ENCODE assay signal across 8 cellular contexts in genomic region chr9:35079041-35079425, GRCh38. TPM values are rescaled to one million over a fixed set of nuclear protein-coding genes. Genes with fewer than 3 reads are reported as not detected.
A peak's percentile ranks its signal among the peaks of the same experiment; 100 is the strongest.
DNase-seq lines count a peak whose midpoint lies in the region; ATAC-seq, FAIRE-seq and TF ChIP-seq lines count a peak whose summit lies in the region.

No MANE protein-coding gene starts in this region.

- no peaks in the 10 kb centered on the region for H3K36me3 ChIP-seq in BJ (ENCODE audit: control insufficient read depth, insufficient read depth, low read length)
- peaks cover 4 to 21% of the 10 kb centered on the region in 2 experiments; a peak in 4 of 5 replicates for H3K36me3 ChIP-seq in HepG2 (replicated peaks in 1 of 2; ENCODE audit: control insufficient read depth in 1 of 2, insufficient read depth in 2 of 2, low read length in 2 of 2)

- no peaks in the 10 kb centered on the region for H3K9me3 Mint-ChIP-seq in HFFc6
- no peaks in the 10 kb centered on the region for H3K9me3 Mint-ChIP-seq in activated T-helper 17 cell treated with anti-CD3 and anti-CD28 coated beads, Interleukin-2, amount 50 U/mL, for 72 hours
- H3K9me3 Mint-ChIP-seq in type B pancreatic cell = no peaks in the 10 kb centered on the region

- H3K27ac ChIP-seq in HepG2 (ENCODE audit: extremely low read length, insufficient read depth, low read length) = peak overlapping the region; percentile 76

- H3K27me3 Mint-ChIP-seq in HFFc6 (ENCODE audit: insufficient read depth) = peaks cover 2% of the 10 kb centered on the region; the same call in 1 of the 2 replicates
- no peaks in the 10 kb centered on the region for H3K27me3 Mint-ChIP-seq in activated T-helper 17 cell treated with anti-CD3 and anti-CD28 coated beads, Interleukin-2, amount 50 U/mL, for 72 hours
- H3K27me3 Mint-ChIP-seq in type B pancreatic cell = no peaks in the 10 kb centered on the region

- WGBS in HepG2 (ENCODE audit: low lambda C conversion rate) = no CpG with 5 or more reads among the region's 10 CpGs

- H3K36me3 Mint-ChIP-seq in HFFc6 (ENCODE audit: low read depth) (peaks cover 5% of the 10 kb centered on the region; the same call in 1 of the 2 replicates), type B pancreatic cell (peaks cover 13% of the 10 kb centered on the region)
- peaks cover 47% of the 10 kb centered on the region for H3K36me3 Mint-ChIP-seq in activated T-helper 17 cell treated with anti-CD3 and anti-CD28 coated beads, Interleukin-2, amount 50 U/mL, for 72 hours (ENCODE audit: low read depth)

- H3K27ac Mint-ChIP-seq in HFFc6 (peak overlapping the region; percentile 94), type B pancreatic cell (peak overlapping the region; percentile 55)
- H3K27ac Mint-ChIP-seq in activated T-helper 17 cell treated with anti-CD3 and anti-CD28 coated beads, Interleukin-2, amount 50 U/mL, for 72 hours = peak overlapping the region; percentile 95

- intact Hi-C loops in HepG2 (cut with micrococcal nuclease; ENCODE audit: unreplicated experiment) = no loop called here
- intact Hi-C loops in sciatic nerve (cut with DNase I) = loop anchor here (10.0 kb wide), 1 partner anchor 84 kb away; no protein-coding TSS in a partner anchor

- TF ChIP-seq EP300 in HepG2 (IDR thresholded peaks at IDR 0.05; ENCODE audit: low read depth in 2 of 2, low read length in 2 of 2) (no peak), HepG2 (CRISPR knock-in tag; IDR thresholded peaks at IDR 0.05; ENCODE audit: borderline replicate concordance) (no peak)

- peaks cover 23% of the 10 kb centered on the region for H3K4me1 ChIP-seq in HepG2 (ENCODE audit: insufficient read depth, low read length)

- POLR2A ChIA-PET in BJ (lab: Charles Lee) = interaction anchor here (2.0 kb wide), 1 partner anchor 8 kb away, joined by 40 read pairs; the partner anchor contains the start of gene VCP
- POLR2A ChIA-PET in HepG2 (lab: Yijun Ruan, JAX) = interaction anchor here (1.0 to 2.5 kb wide), 10 partner anchors 9 to 37 kb away, joined by 3 to 23 read pairs (median 8); partner anchors contain the start of genes ATOSB, PIGO and STOML2

- in situ Hi-C loops in HepG2 (cut with HindIII; ENCODE audit: extremely low pct_ligation_motif_present, low pct_unique_long_range_greater_than_20kb) = no loop called here

- H3K79me2 ChIP-seq in HepG2 (ENCODE audit: insufficient read depth, low read length) = peaks cover 26% of the 10 kb centered on the region

- ATAC-seq in activated T-helper 17 cell treated with anti-CD3 and anti-CD28 coated beads, Interleukin-2, amount 50 U/mL, for 72 hours (replicated peaks) = peak; percentile 6
- ATAC-seq in HepG2 (peak; percentile 35), sciatic nerve (no peak)

- H4K20me1 ChIP-seq in HepG2 (ENCODE audit: insufficient read depth, low read length) = no peaks in the 10 kb centered on the region

- TF ChIP-seq POLR2A in HepG2 (IDR thresholded peaks at IDR 0.05; ENCODE audit: insufficient read depth in 1 of 2, low read depth in 2 of 2, low read length in 2 of 2) = no peak

- H3K4me1 Mint-ChIP-seq in HFFc6 (ENCODE audit: low read depth) (peaks cover 29% of the 10 kb centered on the region), type B pancreatic cell (ENCODE audit: unreplicated experiment) (peaks cover 20% of the 10 kb centered on the region)
- H3K4me1 Mint-ChIP-seq in activated T-helper 17 cell treated with anti-CD3 and anti-CD28 coated beads, Interleukin-2, amount 50 U/mL, for 72 hours = peaks cover 23% of the 10 kb centered on the region

- CTCF ChIA-PET in BJ (lab: Yijun Ruan, JAX) = interaction anchor here (0.9 to 8.1 kb wide), 5 partner anchors 7 to 85 kb away, joined by 3 to 59 read pairs (median 6); partner anchors contain the start of genes PIGO and VCP
- CTCF ChIA-PET in HepG2 (lab: Yijun Ruan, JAX; ENCODE audit: low intra/inter-chr PET ratio, low total read pairs) = no interaction called here

- FAIRE-seq in HepG2 (lab: Jason Lieb, UNC) (no peak), RCC 7860 (lab: Jason Lieb, UNC) (no peak)

- H3K4me3 ChIP-seq in BJ (ENCODE audit: low read depth, low read length) (peak overlapping the region; percentile 65), HepG2 (replicated peaks in 1 of 3; ENCODE audit: insufficient read depth in 1 of 3, low read depth in 2 of 3, low read length in 3 of 3) (peak overlapping the region; percentile 78 to 79 (median 78))

- H3K27me3 ChIP-seq in BJ (ENCODE audit: control insufficient read depth, insufficient read depth, low read length) = no peaks in the 10 kb centered on the region
- no peaks in the 10 kb centered on the region; a peak in 1 of 5 replicates for H3K27me3 ChIP-seq in HepG2 (ENCODE audit: control insufficient read depth in 1 of 2, insufficient read depth in 2 of 2, low read length in 2 of 2)

- H3K4me2 ChIP-seq in HepG2 (ENCODE audit: low read depth, low read length) = peak overlapping the region; percentile 97

- H3K9me3 ChIP-seq in HepG2 (ENCODE audit: low read length) = no peaks in the 10 kb centered on the region

- peak overlapping the region; percentile 75 for H3K9ac ChIP-seq in HepG2 (ENCODE audit: insufficient read depth, low read depth, low read length)

- H2AFZ ChIP-seq in HepG2 (ENCODE audit: low read length) = no peak overlapping the region

- no peak for TF ChIP-seq CTCF in BJ (IDR thresholded peaks at IDR 0.05; ENCODE audit: insufficient read depth, low read depth, low read length)
- TF ChIP-seq CTCF in HFFc6 (IDR thresholded peaks at IDR 0.05) = no peak
- no peak for TF ChIP-seq CTCF in HepG2 (CRISPR knock-in tag; IDR thresholded peaks at IDR 0.05)
- no peak for TF ChIP-seq CTCF in type B pancreatic cell (conservative IDR thresholded peaks at IDR 0.05)

- no peak for DNase-seq in BJ (ENCODE audit: low read depth)
- DNase-seq in HFFc6 = no peak
- no peak for DNase-seq in HepG2 (ENCODE audit: low spot score)
- DNase-seq in type B pancreatic cell (ENCODE audit: extremely low spot score, unreplicated experiment) = no peak
- no peak for DNase-seq in KG1 (lab: John Stamatoyannopoulos, UW)
- DNase-seq in RCC 7860 (ENCODE audit: low spot score) = no peak
- DNase-seq in sciatic nerve (ENCODE audit: low spot score) = no peak

- BruUV-seq in HepG2 (replicated peaks; lab: Mats Ljungman, UMichigan) = TSS peak; percentile 53

- H3K4me3 Mint-ChIP-seq in HFFc6 (peak overlapping the region; percentile 97), type B pancreatic cell (peak overlapping the region; percentile 97)
- H3K4me3 Mint-ChIP-seq in activated T-helper 17 cell treated with anti-CD3 and anti-CD28 coated beads, Interleukin-2, amount 50 U/mL, for 72 hours = peak overlapping the region; percentile 99

- no peak for TF ChIP-seq RAD21 in HepG2 (CRISPR knock-in tag; IDR thresholded peaks at IDR 0.05)

RNA-seq across cellular contexts. Expression of gene FANCG, which starts 0.7 kb away (rescaled TPM):
- polyA plus RNA-seq in BJ (2011; rRNA removed) = 11.9 and 13.6 TPM in 2 replicates
- polyA minus RNA-seq in BJ (2011; rRNA and poly(A)+ RNA removed) = 12.5 and 13.6 TPM in 2 replicates
- 10 to 100 TPM; 17.8 to 30.0 (median 28.3) TPM for total RNA-seq in HFFc6 (2021; fragmentation: NEBNext Ultra II Directional; extraction: Animal tissue kit (Norgen Biotek cat#: 25700))
- total RNA-seq in activated T-helper 17 cell treated with anti-CD3 and anti-CD28 coated beads, Interleukin-2, amount 50 U/mL, for 72 hours = 100 to 1,000 TPM in 1 of 2 donors, 10 to 100 TPM in 1; 94.2 to 124 TPM
- 43.3 and 45.1 TPM in 2 replicates for total RNA-seq in HepG2 (2016; rRNA removed; fragmentation: Illumina TruSeq; extraction: Trizol)
- 22.3 and 24.9 TPM in 2 replicates for total RNA-seq in HepG2 (2016; cell fraction: cytosol; rRNA removed; fragmentation: Illumina TruSeq; extraction: Trizol; ENCODE audit: low read depth)
- 38.9 and 46.7 TPM in 2 replicates for total RNA-seq in HepG2 (2016; cell fraction: insoluble cytoplasmic fraction; rRNA removed; fragmentation: Illumina TruSeq; extraction: Trizol)
- total RNA-seq in HepG2 (2016; cell fraction: membrane; rRNA removed; fragmentation: Illumina TruSeq; extraction: Trizol) = 30.7 and 36.4 TPM in 2 replicates
- 49.6 and 53.6 TPM in 2 replicates for total RNA-seq in HepG2 (2016; cell fraction: nucleus; rRNA removed; fragmentation: Illumina TruSeq; extraction: Trizol)
- polyA plus RNA-seq in HepG2 (2011; rRNA removed) = 10.8 and 14.4 TPM in 2 replicates
- 4.4 and 6.9 TPM in 2 replicates for polyA plus RNA-seq in HepG2 (2011; cell fraction: cytosol; rRNA removed)
- 51.4 and 75.5 TPM in 2 replicates for polyA plus RNA-seq in HepG2 (2011; cell fraction: nucleus; rRNA removed)
- 7.3 and 17.1 TPM in 2 replicates for polyA plus RNA-seq in HepG2 (2012)
- 11.9 and 12.4 TPM in 2 replicates for polyA plus RNA-seq in HepG2 (2016; cell fraction: cytosol; fragmentation: Illumina TruSeq; extraction: Trizol; ENCODE audit: low read depth)
- 28.3 and 28.9 TPM in 2 replicates for polyA plus RNA-seq in HepG2 (2016; cell fraction: insoluble cytoplasmic fraction; fragmentation: Illumina TruSeq; extraction: Trizol; ENCODE audit: low read depth)
- polyA plus RNA-seq in HepG2 (2016; cell fraction: membrane; fragmentation: Illumina TruSeq; extraction: Trizol; ENCODE audit: low read depth) = 21.2 and 24.3 TPM in 2 replicates
- polyA plus RNA-seq in HepG2 (2016; cell fraction: nucleus; fragmentation: Illumina TruSeq; extraction: Trizol; ENCODE audit: insufficient read depth, low read depth) = 96.3 and 105 TPM in 2 replicates
- 22.2 and 87.0 TPM in 2 replicates for polyA minus RNA-seq in HepG2 (2011; rRNA and poly(A)+ RNA removed; ENCODE audit: low replicate concordance)
- 4.6 and 5.9 TPM in 2 replicates for polyA minus RNA-seq in HepG2 (2011; cell fraction: cytosol; rRNA and poly(A)+ RNA removed)
- 32.1 and 37.9 TPM in 2 replicates for polyA minus RNA-seq in HepG2 (2011; cell fraction: nucleus; rRNA and poly(A)+ RNA removed)
- 33.9 and 72.6 TPM in 2 replicates for total RNA-seq in type B pancreatic cell (ENCODE audit: low replicate concordance)
- total RNA-seq in sciatic nerve = 17.5 TPM

RNA-seq across cellular contexts. Expression of gene VCP, which starts 6.6 kb away (rescaled TPM):
- 305 and 333 TPM in 2 replicates for polyA plus RNA-seq in BJ (2011; rRNA removed)
- polyA minus RNA-seq in BJ (2011; rRNA and poly(A)+ RNA removed) = 230 and 336 TPM in 2 replicates
- total RNA-seq in HFFc6 (2021; fragmentation: NEBNext Ultra II Directional; extraction: Animal tissue kit (Norgen Biotek cat#: 25700)) = 100 to 1,000 TPM; 324 to 457 (median 374) TPM
- total RNA-seq in activated T-helper 17 cell treated with anti-CD3 and anti-CD28 coated beads, Interleukin-2, amount 50 U/mL, for 72 hours = 100 to 1,000 TPM; 235 to 322 TPM
- 391 and 406 TPM in 2 replicates for total RNA-seq in HepG2 (2016; rRNA removed; fragmentation: Illumina TruSeq; extraction: Trizol)
- total RNA-seq in HepG2 (2016; cell fraction: cytosol; rRNA removed; fragmentation: Illumina TruSeq; extraction: Trizol; ENCODE audit: low read depth) = 18.6 and 21.7 TPM in 2 replicates
- total RNA-seq in HepG2 (2016; cell fraction: insoluble cytoplasmic fraction; rRNA removed; fragmentation: Illumina TruSeq; extraction: Trizol) = 376 and 380 TPM in 2 replicates
- total RNA-seq in HepG2 (2016; cell fraction: membrane; rRNA removed; fragmentation: Illumina TruSeq; extraction: Trizol) = 43.0 and 49.6 TPM in 2 replicates
- total RNA-seq in HepG2 (2016; cell fraction: nucleus; rRNA removed; fragmentation: Illumina TruSeq; extraction: Trizol) = 244 and 245 TPM in 2 replicates
- 143 and 166 TPM in 2 replicates for polyA plus RNA-seq in HepG2 (2011; rRNA removed)
- 151 and 155 TPM in 2 replicates for polyA plus RNA-seq in HepG2 (2011; cell fraction: cytosol; rRNA removed)
- polyA plus RNA-seq in HepG2 (2011; cell fraction: nucleus; rRNA removed) = 129 and 137 TPM in 2 replicates
- polyA plus RNA-seq in HepG2 (2012) = 146 and 152 TPM in 2 replicates
- polyA plus RNA-seq in HepG2 (2016; cell fraction: cytosol; fragmentation: Illumina TruSeq; extraction: Trizol; ENCODE audit: low read depth) = 10.7 and 12.6 TPM in 2 replicates
- polyA plus RNA-seq in HepG2 (2016; cell fraction: insoluble cytoplasmic fraction; fragmentation: Illumina TruSeq; extraction: Trizol; ENCODE audit: low read depth) = 291 and 344 TPM in 2 replicates
- 15.8 and 22.5 TPM in 2 replicates for polyA plus RNA-seq in HepG2 (2016; cell fraction: membrane; fragmentation: Illumina TruSeq; extraction: Trizol; ENCODE audit: low read depth)
- polyA plus RNA-seq in HepG2 (2016; cell fraction: nucleus; fragmentation: Illumina TruSeq; extraction: Trizol; ENCODE audit: insufficient read depth, low read depth) = 266 and 278 TPM in 2 replicates
- polyA minus RNA-seq in HepG2 (2011; rRNA and poly(A)+ RNA removed; ENCODE audit: low replicate concordance) = 446 and 616 TPM in 2 replicates
- 189 and 210 TPM in 2 replicates for polyA minus RNA-seq in HepG2 (2011; cell fraction: cytosol; rRNA and poly(A)+ RNA removed)
- polyA minus RNA-seq in HepG2 (2011; cell fraction: nucleus; rRNA and poly(A)+ RNA removed) = 248 and 250 TPM in 2 replicates
- 258 and 285 TPM in 2 replicates for total RNA-seq in type B pancreatic cell (ENCODE audit: low replicate concordance)
- 166 TPM for total RNA-seq in sciatic nerve

RNA-seq across cellular contexts. Expression of gene PIGO, which starts 17.4 kb away (rescaled TPM):
- polyA plus RNA-seq in BJ (2011; rRNA removed) = 18.7 and 26.9 TPM in 2 replicates
- 10.6 and 20.0 TPM in 2 replicates for polyA minus RNA-seq in BJ (2011; rRNA and poly(A)+ RNA removed)
- 10 to 100 TPM; 23.0 to 30.3 (median 28.3) TPM for total RNA-seq in HFFc6 (2021; fragmentation: NEBNext Ultra II Directional; extraction: Animal tissue kit (Norgen Biotek cat#: 25700))
- 10 to 100 TPM; 15.0 to 16.6 TPM for total RNA-seq in activated T-helper 17 cell treated with anti-CD3 and anti-CD28 coated beads, Interleukin-2, amount 50 U/mL, for 72 hours
- 6.6 and 20.5 TPM in 2 replicates for total RNA-seq in HepG2 (2016; rRNA removed; fragmentation: Illumina TruSeq; extraction: Trizol)
- 1.7 and 3.4 TPM in 2 replicates for total RNA-seq in HepG2 (2016; cell fraction: cytosol; rRNA removed; fragmentation: Illumina TruSeq; extraction: Trizol; ENCODE audit: low read depth)
- 6.2 and 20.0 TPM in 2 replicates for total RNA-seq in HepG2 (2016; cell fraction: insoluble cytoplasmic fraction; rRNA removed; fragmentation: Illumina TruSeq; extraction: Trizol)
- 3.2 and 3.6 TPM in 2 replicates for total RNA-seq in HepG2 (2016; cell fraction: membrane; rRNA removed; fragmentation: Illumina TruSeq; extraction: Trizol)
- 18.5 and 23.4 TPM in 2 replicates for total RNA-seq in HepG2 (2016; cell fraction: nucleus; rRNA removed; fragmentation: Illumina TruSeq; extraction: Trizol)
- polyA plus RNA-seq in HepG2 (2011; rRNA removed) = 24.4 and 26.2 TPM in 2 replicates
- 18.2 and 19.4 TPM in 2 replicates for polyA plus RNA-seq in HepG2 (2011; cell fraction: cytosol; rRNA removed)
- polyA plus RNA-seq in HepG2 (2011; cell fraction: nucleus; rRNA removed) = 36.6 and 39.8 TPM in 2 replicates
- polyA plus RNA-seq in HepG2 (2012) = 11.1 and 13.7 TPM in 2 replicates
- polyA plus RNA-seq in HepG2 (2016; cell fraction: cytosol; fragmentation: Illumina TruSeq; extraction: Trizol; ENCODE audit: low read depth) = 1.4 TPM in 2 replicates
- 5.1 and 7.0 TPM in 2 replicates for polyA plus RNA-seq in HepG2 (2016; cell fraction: insoluble cytoplasmic fraction; fragmentation: Illumina TruSeq; extraction: Trizol; ENCODE audit: low read depth)
- polyA plus RNA-seq in HepG2 (2016; cell fraction: membrane; fragmentation: Illumina TruSeq; extraction: Trizol; ENCODE audit: low read depth) = 2.4 and 2.7 TPM in 2 replicates
- polyA plus RNA-seq in HepG2 (2016; cell fraction: nucleus; fragmentation: Illumina TruSeq; extraction: Trizol; ENCODE audit: insufficient read depth, low read depth) = 29.3 and 36.5 TPM in 2 replicates
- polyA minus RNA-seq in HepG2 (2011; rRNA and poly(A)+ RNA removed; ENCODE audit: low replicate concordance) = 54.7 and 59.3 TPM in 2 replicates
- 15.4 and 19.4 TPM in 2 replicates for polyA minus RNA-seq in HepG2 (2011; cell fraction: cytosol; rRNA and poly(A)+ RNA removed)
- polyA minus RNA-seq in HepG2 (2011; cell fraction: nucleus; rRNA and poly(A)+ RNA removed) = 20.1 and 20.3 TPM in 2 replicates
- total RNA-seq in type B pancreatic cell (ENCODE audit: low replicate concordance) = 24.6 and 28.1 TPM in 2 replicates
- 25.0 TPM for total RNA-seq in sciatic nerve

RNA-seq across cellular contexts. Expression of gene STOML2, which starts 23.9 kb away (rescaled TPM):
- polyA plus RNA-seq in BJ (2011; rRNA removed) (134 and 170 TPM in 2 replicates), HepG2 (2011; rRNA removed) (243 and 245 TPM in 2 replicates)
- 44.9 and 88.0 TPM in 2 replicates for polyA minus RNA-seq in BJ (2011; rRNA and poly(A)+ RNA removed)
- total RNA-seq in HFFc6 (2021; fragmentation: NEBNext Ultra II Directional; extraction: Animal tissue kit (Norgen Biotek cat#: 25700)) = 100 to 1,000 TPM; 118 to 139 (median 123) TPM
- 100 to 1,000 TPM; 117 to 226 TPM for total RNA-seq in activated T-helper 17 cell treated with anti-CD3 and anti-CD28 coated beads, Interleukin-2, amount 50 U/mL, for 72 hours
- total RNA-seq in HepG2 (2016; rRNA removed; fragmentation: Illumina TruSeq; extraction: Trizol) (250 and 305 TPM in 2 replicates), type B pancreatic cell (ENCODE audit: low replicate concordance) (115 and 149 TPM in 2 replicates), sciatic nerve (48.5 TPM)
- 682 and 717 TPM in 2 replicates for total RNA-seq in HepG2 (2016; cell fraction: cytosol; rRNA removed; fragmentation: Illumina TruSeq; extraction: Trizol; ENCODE audit: low read depth)
- 259 and 314 TPM in 2 replicates for total RNA-seq in HepG2 (2016; cell fraction: insoluble cytoplasmic fraction; rRNA removed; fragmentation: Illumina TruSeq; extraction: Trizol)
- 635 and 649 TPM in 2 replicates for total RNA-seq in HepG2 (2016; cell fraction: membrane; rRNA removed; fragmentation: Illumina TruSeq; extraction: Trizol)
- 99.4 and 103 TPM in 2 replicates for total RNA-seq in HepG2 (2016; cell fraction: nucleus; rRNA removed; fragmentation: Illumina TruSeq; extraction: Trizol)
- 206 and 268 TPM in 2 replicates for polyA plus RNA-seq in HepG2 (2011; cell fraction: cytosol; rRNA removed)
- polyA plus RNA-seq in HepG2 (2011; cell fraction: nucleus; rRNA removed) = 223 and 235 TPM in 2 replicates
- 137 and 155 TPM in 2 replicates for polyA plus RNA-seq in HepG2 (2012)
- polyA plus RNA-seq in HepG2 (2016; cell fraction: cytosol; fragmentation: Illumina TruSeq; extraction: Trizol; ENCODE audit: low read depth) = 796 and 800 TPM in 2 replicates
- polyA plus RNA-seq in HepG2 (2016; cell fraction: insoluble cytoplasmic fraction; fragmentation: Illumina TruSeq; extraction: Trizol; ENCODE audit: low read depth) = 284 and 314 TPM in 2 replicates
- polyA plus RNA-seq in HepG2 (2016; cell fraction: membrane; fragmentation: Illumina TruSeq; extraction: Trizol; ENCODE audit: low read depth) = 557 and 563 TPM in 2 replicates
- 177 and 181 TPM in 2 replicates for polyA plus RNA-seq in HepG2 (2016; cell fraction: nucleus; fragmentation: Illumina TruSeq; extraction: Trizol; ENCODE audit: insufficient read depth, low read depth)
- 125 and 128 TPM in 2 replicates for polyA minus RNA-seq in HepG2 (2011; rRNA and poly(A)+ RNA removed; ENCODE audit: low replicate concordance)
- polyA minus RNA-seq in HepG2 (2011; cell fraction: cytosol; rRNA and poly(A)+ RNA removed) = 41.4 and 52.8 TPM in 2 replicates
- 27.2 and 45.5 TPM in 2 replicates for polyA minus RNA-seq in HepG2 (2011; cell fraction: nucleus; rRNA and poly(A)+ RNA removed)

RNA-seq across cellular contexts. Expression of gene ATOSB, which starts 36.6 kb away (rescaled TPM):
- polyA plus RNA-seq in BJ (2011; rRNA removed) (41.0 and 51.0 TPM in 2 replicates), HepG2 (2011; rRNA removed) (6.4 and 7.1 TPM in 2 replicates)
- polyA minus RNA-seq in BJ (2011; rRNA and poly(A)+ RNA removed) = 26.1 and 33.2 TPM in 2 replicates
- 10 to 100 TPM; 45.9 to 56.5 (median 49.5) TPM for total RNA-seq in HFFc6 (2021; fragmentation: NEBNext Ultra II Directional; extraction: Animal tissue kit (Norgen Biotek cat#: 25700))
- total RNA-seq in activated T-helper 17 cell treated with anti-CD3 and anti-CD28 coated beads, Interleukin-2, amount 50 U/mL, for 72 hours = 10 to 100 TPM; 10.6 to 18.8 TPM
- total RNA-seq in HepG2 (2016; rRNA removed; fragmentation: Illumina TruSeq; extraction: Trizol) (1.9 and 2.3 TPM in 2 replicates), type B pancreatic cell (ENCODE audit: low replicate concordance) (15.6 and 23.3 TPM in 2 replicates), sciatic nerve (15.9 TPM)
- total RNA-seq in HepG2 (2016; cell fraction: cytosol; rRNA removed; fragmentation: Illumina TruSeq; extraction: Trizol; ENCODE audit: low read depth) = 0.26 and 0.61 TPM in 2 replicates
- 1.6 and 2.0 TPM in 2 replicates for total RNA-seq in HepG2 (2016; cell fraction: insoluble cytoplasmic fraction; rRNA removed; fragmentation: Illumina TruSeq; extraction: Trizol)
- 1.2 and 1.5 TPM in 2 replicates for total RNA-seq in HepG2 (2016; cell fraction: membrane; rRNA removed; fragmentation: Illumina TruSeq; extraction: Trizol)
- 1.8 and 2.3 TPM in 2 replicates for total RNA-seq in HepG2 (2016; cell fraction: nucleus; rRNA removed; fragmentation: Illumina TruSeq; extraction: Trizol)
- polyA plus RNA-seq in HepG2 (2011; cell fraction: cytosol; rRNA removed) = 6.6 and 6.7 TPM in 2 replicates
- polyA plus RNA-seq in HepG2 (2011; cell fraction: nucleus; rRNA removed) = 16.6 and 22.2 TPM in 2 replicates
- polyA plus RNA-seq in HepG2 (2012) = 2.0 and 2.1 TPM in 2 replicates
- 0.47 and 0.61 TPM in 2 replicates for polyA plus RNA-seq in HepG2 (2016; cell fraction: cytosol; fragmentation: Illumina TruSeq; extraction: Trizol; ENCODE audit: low read depth)
- 2.2 TPM in 2 replicates for polyA plus RNA-seq in HepG2 (2016; cell fraction: insoluble cytoplasmic fraction; fragmentation: Illumina TruSeq; extraction: Trizol; ENCODE audit: low read depth)
- 1.4 and 1.6 TPM in 2 replicates for polyA plus RNA-seq in HepG2 (2016; cell fraction: membrane; fragmentation: Illumina TruSeq; extraction: Trizol; ENCODE audit: low read depth)
- polyA plus RNA-seq in HepG2 (2016; cell fraction: nucleus; fragmentation: Illumina TruSeq; extraction: Trizol; ENCODE audit: insufficient read depth, low read depth) = 4.3 and 5.5 TPM in 2 replicates
- 7.8 and 10.5 TPM in 2 replicates for polyA minus RNA-seq in HepG2 (2011; rRNA and poly(A)+ RNA removed; ENCODE audit: low replicate concordance)
- 1.7 and 1.8 TPM in 2 replicates for polyA minus RNA-seq in HepG2 (2011; cell fraction: cytosol; rRNA and poly(A)+ RNA removed)
- 3.7 and 4.0 TPM in 2 replicates for polyA minus RNA-seq in HepG2 (2011; cell fraction: nucleus; rRNA and poly(A)+ RNA removed)
